Comparison of ENCODE assay signal across 8 cellular contexts in the genomic region with DNA sequence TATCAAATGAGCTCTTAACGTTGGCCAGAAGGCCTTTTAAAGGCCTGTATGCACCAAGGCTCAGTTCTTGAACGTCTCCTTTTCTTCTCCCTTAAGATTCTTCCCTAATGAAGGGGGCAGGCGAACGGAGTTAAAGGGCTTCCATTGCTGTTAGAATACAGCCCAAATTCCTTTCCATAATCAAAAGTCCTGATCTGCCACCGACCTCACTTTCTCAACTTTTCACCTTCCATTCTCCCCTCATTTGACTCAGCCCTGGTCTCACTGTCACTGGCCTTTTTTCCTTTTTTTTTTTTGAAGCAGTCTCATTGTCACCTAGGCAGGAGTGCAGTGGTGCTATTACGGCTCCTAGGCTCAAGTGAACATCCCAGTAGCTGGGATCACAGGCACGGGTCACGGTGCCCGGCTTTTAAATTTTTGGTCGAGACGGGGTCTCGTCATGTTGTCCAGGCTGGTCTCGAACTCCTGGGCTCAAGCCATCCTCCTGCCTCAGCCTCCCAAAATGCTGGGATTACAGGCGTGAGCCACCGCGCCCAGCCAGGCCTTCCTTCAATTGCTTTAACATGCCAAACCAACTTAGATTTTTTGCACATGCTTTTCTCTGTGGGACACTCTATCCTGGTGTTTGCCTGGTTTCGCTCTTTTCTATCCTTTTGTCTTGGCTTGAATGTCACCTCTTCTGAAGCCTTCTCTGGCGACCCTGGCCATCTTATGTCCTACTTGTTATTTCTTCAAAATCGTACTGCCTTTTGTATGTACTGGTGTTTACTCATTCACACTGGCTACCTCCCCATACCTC. TPM values are rescaled to one million over a fixed set of nuclear protein-coding genes. Genes with fewer than 3 reads are reported as not detected.
DNase-seq lines count a peak whose midpoint lies in the region; ATAC-seq and TF ChIP-seq lines count a peak whose summit lies in the region.

No MANE protein-coding gene starts in this region.

- H3K4me1 ChIP-seq in adipocyte (ENCODE audit: control insufficient read depth, insufficient read depth, low read length) (peaks cover 56% of the 10 kb centered on the region), iPS-18a (ENCODE audit: control insufficient read depth, low read depth, low read length) (peaks cover 8% of the 10 kb centered on the region), spleen (peaks cover 13 to 56% (median 37%) of the 10 kb centered on the region in 6 donors)

- no peaks in the 10 kb centered on the region for H3K27me3 ChIP-seq in adipocyte (replicated peaks; ENCODE audit: control insufficient read depth, insufficient read depth, low read length)
- no peaks in the 10 kb centered on the region for H3K27me3 ChIP-seq in iPS-18a (ENCODE audit: control insufficient read depth, insufficient read depth, low read length)
- no peaks in the 10 kb centered on the region for H3K27me3 ChIP-seq in spleen (replicated peaks in 1 of 7)

- no peaks in the 10 kb centered on the region for H3K9me3 ChIP-seq in adipocyte (ENCODE audit: control insufficient read depth, low read length)
- no peaks in the 10 kb centered on the region for H3K9me3 ChIP-seq in iPS-18a (ENCODE audit: control insufficient read depth, low read depth, low read length)
- H3K9me3 ChIP-seq in spleen, result no peaks in the 10 kb centered on the region

- peak overlapping the region; percentile 76 for H3K27ac ChIP-seq in iPS-18a (ENCODE audit: low read length)
- peak overlapping the region; percentile 91 to 99 (median 98) for H3K27ac ChIP-seq in spleen

- H3K4me3 ChIP-seq in GM12875 (ENCODE audit: low read depth, low read length) (peak overlapping the region; percentile 92), adipocyte (ENCODE audit: low read length) (peak overlapping the region; percentile 99), iPS-18a (ENCODE audit: low read length) (peak overlapping the region; percentile 98), spleen (peak overlapping the region; percentile 82 to 95 (median 87))

- DNase-seq in adipocyte (ENCODE audit: low read depth), result no peak
- DNase-seq in spleen, result peak; percentile 79
- DNase-seq in activated gamma-delta T cell (lab: John Stamatoyannopoulos, UW), result no peak

- H3K9ac ChIP-seq in adipocyte (ENCODE audit: low read length) (peak overlapping the region; percentile 100), iPS-18a (ENCODE audit: low read length) (peak overlapping the region; percentile 87)

- TF ChIP-seq CTCF in GM12875 (IDR thresholded peaks at IDR 0.05; ENCODE audit: borderline replicate concordance, insufficient read depth, low read depth, low read length), result no peak
- TF ChIP-seq CTCF in spleen (IDR thresholded peaks at IDR 0.05 in 8 of 11, conservative IDR thresholded peaks at IDR 0.05 in 3 of 11), result no peak

- ATAC-seq in HG03175 (IDR thresholded peaks at IDR 0.05; ENCODE audit: unreplicated experiment) (no peak), GM21737 (IDR thresholded peaks at IDR 0.05; ENCODE audit: unreplicated experiment) (no peak), HG03159 (IDR thresholded peaks at IDR 0.05; ENCODE audit: unreplicated experiment) (no peak)

- 51 to 59% (median 57%) methylated on average over 19 of the region's 19 CpGs for WGBS in spleen, 5 donors

- H3K36me3 ChIP-seq in adipocyte (ENCODE audit: control insufficient read depth, insufficient read depth, low read length, severe bottlenecking) (no peaks in the 10 kb centered on the region), iPS-18a (ENCODE audit: control insufficient read depth, low read depth, low read length) (no peaks in the 10 kb centered on the region), spleen (no peaks in the 10 kb centered on the region)

- no peak for TF ChIP-seq POLR2A in spleen (IDR thresholded peaks at IDR 0.05)

- intact Hi-C loops in spleen (cut with DNase I; ENCODE audit: low total_unique reads), result no loop called here

RNA-seq across cellular contexts. Expression of a gene that starts 0.6 kb away (rescaled TPM):
- total RNA-seq in spleen, result 100 to 1,000 TPM in 1 of 7 donors, 10 to 100 TPM in 6; 75.7 to 101 (median 95.2) TPM
- 10 to 100 TPM; 69.8 to 81.1 (median 73.4) TPM for polyA plus RNA-seq in spleen

RNA-seq across cellular contexts. Expression of a gene that starts 19.0 kb away (rescaled TPM):
- 1 to 10 TPM; 2.0 to 8.1 (median 3.9) TPM for total RNA-seq in spleen
- 1 to 10 TPM in 2 of 3 donors, under 1 TPM in 1; 0.54 to 1.2 (median 1.1) TPM for polyA plus RNA-seq in spleen
